19 cellular contexts compared by ENCODE assay signal in genomic region chr7:24797270-24797669, GRCh38. TPM values are rescaled to one million over a fixed set of nuclear protein-coding genes. Genes with fewer than 3 reads are reported as not detected.
A peak's percentile ranks its signal among the peaks of the same experiment; 100 is the strongest.
DNase-seq lines count a peak whose midpoint lies in the region; ATAC-seq and TF ChIP-seq lines count a peak whose summit lies in the region.
"Had no signal": no experiment of that assay in that cellular context is flagged by ENCODE, and none has a peak within 500 bp of the region (broad histone marks: within the 10 kb centered on the region; RNA-seq: fewer than 3 reads in every experiment).

No MANE protein-coding gene starts in this region.

- H3K9me3 Mint-ChIP-seq in MCF 10A (ENCODE audit: unreplicated experiment), result no peaks in the 10 kb centered on the region
- H3K9me3 Mint-ChIP-seq in brain, result peaks cover 0 to 5% (median 0%) of the 10 kb centered on the region in 5 experiments
- H3K9me3 Mint-ChIP-seq: GM23338 had no signal

- no peaks in the 10 kb centered on the region for H4K20me1 ChIP-seq in mammary epithelial cell (ENCODE audit: insufficient read depth, low read length)

- CTCF ChIA-PET in mammary epithelial cell (lab: Charles Lee; ENCODE audit: low non-redundant PET), result no interaction called here
- CTCF ChIA-PET in MCF 10A (lab: Yijun Ruan, JAX), result interaction anchor here (0.8 kb wide), 1 partner anchor 24 kb away, joined by 5 read pairs; no protein-coding TSS in a partner anchor

- no peaks in the 10 kb centered on the region for H3K4me1 ChIP-seq in mammary epithelial cell (ENCODE audit: insufficient read depth, low read length)
- no peaks in the 10 kb centered on the region for H3K4me1 ChIP-seq in foreskin keratinocyte

- TF ChIP-seq CTCF in mammary epithelial cell (conservative IDR thresholded peaks at IDR 0.05 in 1 of 2, IDR thresholded peaks at IDR 0.05 in 1 of 2; ENCODE audit: extremely low read depth in 1 of 2, insufficient read depth in 1 of 2, low read depth in 1 of 2, low read length in 2 of 2), result peak; percentile 7 to 8
- no peak for TF ChIP-seq CTCF in MCF 10A (IDR thresholded peaks at IDR 0.05; ENCODE audit: unreplicated experiment)
- no peak for TF ChIP-seq CTCF in brain (conservative IDR thresholded peaks at IDR 0.05)
- TF ChIP-seq CTCF in foreskin keratinocyte (conservative IDR thresholded peaks at IDR 0.05), result peak; percentile 43

- no peaks in the 10 kb centered on the region for H3K9me3 ChIP-seq in mammary epithelial cell (replicated peaks; ENCODE audit: insufficient read depth, low read length)
- H3K9me3 ChIP-seq: A549 had no signal

- H3K27me3 ChIP-seq in mammary epithelial cell (ENCODE audit: insufficient read depth, low read length), result no peaks in the 10 kb centered on the region
- H3K27me3 ChIP-seq in foreskin keratinocyte, result no peaks in the 10 kb centered on the region

- no TSS peak for BruUV-seq in mammary epithelial cell (replicated peaks; lab: Mats Ljungman, UMichigan)
- BruUV-seq in MCF 10A (replicated peaks; lab: Mats Ljungman, UMichigan), result no TSS peak

- peaks cover 17% of the 10 kb centered on the region for H3K36me3 ChIP-seq in mammary epithelial cell (ENCODE audit: insufficient read depth, low read length)

- no peak overlapping the region for H3K9ac ChIP-seq in mammary epithelial cell (ENCODE audit: insufficient read depth, low read length)

- POLR2A ChIA-PET in MCF 10A (lab: Yijun Ruan, JAX), result interaction anchor here (1.5 kb wide), 1 partner anchor 9 kb away, joined by 3 read pairs; no protein-coding TSS in a partner anchor

- intact Hi-C loops in mammary epithelial cell (cut with micrococcal nuclease), result no loop called here
- intact Hi-C loops in MCF 10A (cut with micrococcal nuclease), result no loop called here

- peak; percentile 76 for ATAC-seq in foreskin keratinocyte
- no peak for ATAC-seq in GM19328 (IDR thresholded peaks at IDR 0.05; ENCODE audit: unreplicated experiment)
- ATAC-seq: A549, GM23338, K562 had no signal

- H3K4me1 Mint-ChIP-seq in MCF 10A (ENCODE audit: insufficient read depth, unreplicated experiment) (no peaks in the 10 kb centered on the region), brain (peaks cover 37% of the 10 kb centered on the region)

- DNase-seq in mammary epithelial cell, result no peak
- DNase-seq in MCF 10A (ENCODE audit: unreplicated experiment), result no peak
- DNase-seq in foreskin keratinocyte, result peak in 1 of 2 donors; percentile 23
- no peak for DNase-seq in stimulated activated CD4-positive, alpha-beta T cell treated with anti-CD3 and anti-CD28 coated beads, Interleukin-4, amount 100 ng/mL, for 1 hour
- DNase-seq in stimulated activated naive CD4-positive, alpha-beta T cell treated with Interleukin-2 at 50 U/mL for 16 hours (lab: John Stamatoyannopoulos, UW), result no peak
- DNase-seq: AML-193; CD4-positive, alpha-beta memory T cell; DMS153; DMS79; GF-D8; HCEC 1CT; IMR-90 had no signal

- H3K4me3 ChIP-seq in mammary epithelial cell (replicated peaks in 1 of 3; ENCODE audit: insufficient read depth in 1 of 3, low read depth in 2 of 3, low read length in 3 of 3), result no peak overlapping the region
- H3K4me3 ChIP-seq: A549, GM23338, K562 had no signal

- dilution Hi-C loops in mammary epithelial cell (cut with HindIII; ENCODE audit: low sequenced_read_pairs), result no loop called here

- H3K27me3 Mint-ChIP-seq in MCF 10A (ENCODE audit: insufficient read depth, unreplicated experiment), result no peaks in the 10 kb centered on the region
- H3K27me3 Mint-ChIP-seq in brain, result peaks cover 3% of the 10 kb centered on the region
- H3K27me3 Mint-ChIP-seq: CD4-positive, alpha-beta memory T cell had no signal

- H3K27ac Mint-ChIP-seq in MCF 10A (ENCODE audit: low read depth, unreplicated experiment) (no peak overlapping the region), brain (peak overlapping the region in 4 of 5 experiments; percentile 92 to 97 (median 94))
- H3K27ac Mint-ChIP-seq: CD4-positive, alpha-beta memory T cell; GM23338 had no signal

- H3K79me2 ChIP-seq in mammary epithelial cell (ENCODE audit: insufficient read depth, low read length), result no peaks in the 10 kb centered on the region

- in situ Hi-C loops in mammary epithelial cell (cut with MboI; ENCODE audit: low sequenced_read_pairs in 2 of 2), result no loop called here

- H3K4me2 ChIP-seq in mammary epithelial cell (ENCODE audit: insufficient read depth, low read depth, low read length), result no peak overlapping the region
- H3K4me2 ChIP-seq: A549, GM23338 had no signal

- H3K4me3 Mint-ChIP-seq in MCF 10A (ENCODE audit: unreplicated experiment) (no peak overlapping the region), brain (peak overlapping the region in 1 of 5 experiments; percentile 73)
- H3K4me3 Mint-ChIP-seq: CD4-positive, alpha-beta memory T cell; GM23338 had no signal

- 98% methylated on average over 4 of the region's 4 CpGs for WGBS in mammary epithelial cell (ENCODE audit: low coverage, missing lambda C conversion rate)

- H3K27ac ChIP-seq in mammary epithelial cell (ENCODE audit: insufficient read depth, low read depth, low read length) (no peak overlapping the region), foreskin keratinocyte (no peak overlapping the region)
- H3K27ac ChIP-seq: 22Rv1, A549, C4-2B had no signal

- no peak overlapping the region for H2AFZ ChIP-seq in mammary epithelial cell (ENCODE audit: low read depth, low read length)
- H2AFZ ChIP-seq: GM23338 had no signal

- H3K36me3 Mint-ChIP-seq in MCF 10A (ENCODE audit: insufficient read depth, unreplicated experiment) (peaks cover 59% of the 10 kb centered on the region), brain (peaks cover 12% of the 10 kb centered on the region)

RNA-seq across cellular contexts. Expression of gene GSDME, which starts 40.0 kb away (rescaled TPM):
- 10 to 100 TPM; 76.8 to 95.6 TPM for total RNA-seq in mammary epithelial cell
- 56.3 TPM for polyA plus RNA-seq in mammary epithelial cell
- polyA minus RNA-seq in mammary epithelial cell, result 84.2 TPM
- 41.6 and 46.1 TPM in 2 replicates for total RNA-seq in MCF 10A (2022)
- 5.5 TPM for polyA plus RNA-seq in brain (ENCODE audit: insufficient read depth, low read depth, low replicate concordance)
- total RNA-seq in foreskin keratinocyte, result 57.0 and 68.5 TPM in 2 replicates
- 53.2 and 64.3 TPM in 2 replicates for polyA plus RNA-seq in foreskin keratinocyte

Comparison
In these comparisons a context has a peak if more than half of its experiments do, and no peak if none do; other contexts are left out.
1. CTCF ChIP-seq: peak in mammary epithelial cell (2 of 2) and foreskin keratinocyte (single experiment); none in MCF 10A (single experiment) and brain (0 of 2).